In the genomic region with DNA sequence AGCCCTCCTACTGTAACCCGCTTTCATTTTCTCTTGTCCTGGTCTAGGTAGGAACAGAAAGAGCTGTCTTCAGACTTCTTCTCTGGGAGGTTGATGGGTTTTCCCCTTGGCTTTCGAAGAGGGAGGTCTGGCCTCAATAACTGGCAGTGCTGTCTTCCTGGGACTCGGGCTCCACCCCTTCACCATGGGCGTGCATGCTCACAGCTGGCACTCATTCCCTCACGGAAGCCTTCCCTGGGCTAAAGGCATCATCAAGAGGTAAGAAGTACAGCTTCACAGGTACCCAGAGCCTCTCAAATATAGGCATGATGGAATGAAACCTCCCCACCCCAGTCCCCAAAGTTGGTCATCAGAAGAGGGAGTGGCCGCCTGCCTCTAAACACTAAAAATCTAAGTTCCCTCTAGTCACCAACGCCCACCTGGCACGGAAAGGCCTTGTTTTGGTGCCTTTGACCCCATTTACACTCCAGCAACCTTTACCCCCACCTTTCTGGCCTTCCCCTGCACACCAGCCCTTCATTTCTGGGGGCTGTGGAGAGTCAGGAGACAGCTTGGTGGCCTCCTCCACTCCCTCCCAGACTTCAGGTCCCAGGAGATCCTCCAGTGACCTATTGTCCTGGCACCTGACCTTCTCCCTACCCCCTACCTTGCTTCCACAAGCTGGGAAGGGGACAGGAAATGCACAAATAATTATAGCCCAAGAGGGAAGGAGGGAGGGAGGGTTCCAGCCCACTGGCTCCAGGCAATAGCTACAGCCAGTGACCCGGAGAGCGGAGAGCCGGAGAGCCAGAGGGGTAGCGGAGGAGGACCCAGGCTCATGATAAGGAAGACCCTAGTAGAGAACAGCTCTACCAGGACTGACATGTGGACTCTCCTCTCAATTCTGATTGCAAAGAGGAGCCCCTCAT, we compare ENCODE assay signal across 9 cellular contexts. TPM values are rescaled to one million over a fixed set of nuclear protein-coding genes. Genes with fewer than 3 reads are reported as not detected.
DNase-seq lines count a peak whose midpoint lies in the region; ATAC-seq, FAIRE-seq and TF ChIP-seq lines count a peak whose summit lies in the region.
"Had no signal": no experiment of that assay in that cellular context is flagged by ENCODE, and none has a peak within 500 bp of the region (broad histone marks: within the 10 kb centered on the region; RNA-seq: fewer than 3 reads in every experiment).

No MANE protein-coding gene starts in this region.

- no peaks in the 10 kb centered on the region for H3K9me3 ChIP-seq in right atrium auricular region

- H3K36me3 ChIP-seq in right atrium auricular region = no peaks in the 10 kb centered on the region

- H3K27me3 ChIP-seq in right atrium auricular region = no peaks in the 10 kb centered on the region

- no peak for DNase-seq in NB4 (ENCODE audit: low read depth)
- no peak for DNase-seq in right atrium auricular region (ENCODE audit: low spot score)
- no peak for DNase-seq in urothelium cell line (ENCODE audit: low spot score)
- DNase-seq in ecto neural progenitor cell (ENCODE audit: low spot score) = no peak
- DNase-seq in NCI-H226 = no peak
- DNase-seq in NCI-H526 (lab: John Stamatoyannopoulos, UW) = no peak

- H3K4me1 ChIP-seq in right atrium auricular region = peaks cover 0 to 83% of the 10 kb centered on the region in 2 donors

- TF ChIP-seq CTCF in NB4 (IDR thresholded peaks at IDR 0.05; ENCODE audit: low read depth, low read length) (no peak), right atrium auricular region (IDR thresholded peaks at IDR 0.05) (no peak)

- peak overlapping the region; percentile 33 for H3K4me3 ChIP-seq in NB4 (ENCODE audit: low read depth, low read length)
- H3K4me3 ChIP-seq in right atrium auricular region = peak overlapping the region; percentile 33 to 65

- ATAC-seq in GM18858 (IDR thresholded peaks at IDR 0.05; ENCODE audit: unreplicated experiment) (peak; percentile 60), GM21576 (IDR thresholded peaks at IDR 0.05; ENCODE audit: unreplicated experiment) (peak; percentile 70)

- H3K27ac ChIP-seq in right atrium auricular region = peak overlapping the region; percentile 81 to 85

- no peak for FAIRE-seq in urothelium cell line (lab: Jason Lieb, UNC)

- no peak for TF ChIP-seq POLR2A in NB4 (IDR thresholded peaks at IDR 0.05; ENCODE audit: extremely low read depth, insufficient read length)

RNA-seq across cellular contexts. Expression of gene RAPGEF3, which starts 2.8 kb away (rescaled TPM):
- 10 to 100 TPM; 19.8 to 26.8 TPM for total RNA-seq in right atrium auricular region

RNA-seq across cellular contexts. Expression of gene SLC48A1, which starts 17.1 kb away (rescaled TPM):
- 10 to 100 TPM; 48.9 to 52.0 TPM for total RNA-seq in right atrium auricular region

RNA-seq across cellular contexts. Expression of gene ENDOU, which starts 30.6 kb away (rescaled TPM):
- total RNA-seq in right atrium auricular region = 1 to 10 TPM in 1 of 2 donors, under 1 TPM in 1; 0.55 to 2.1 TPM
- total RNA-seq: fibroblast of villous mesenchyme had no signal

RNA-seq across cellular contexts. Expression of gene RPAP3, which starts 50.1 kb away (rescaled TPM):
- 10 to 100 TPM; 12.2 to 14.3 TPM for total RNA-seq in right atrium auricular region
